In the genomic region with DNA sequence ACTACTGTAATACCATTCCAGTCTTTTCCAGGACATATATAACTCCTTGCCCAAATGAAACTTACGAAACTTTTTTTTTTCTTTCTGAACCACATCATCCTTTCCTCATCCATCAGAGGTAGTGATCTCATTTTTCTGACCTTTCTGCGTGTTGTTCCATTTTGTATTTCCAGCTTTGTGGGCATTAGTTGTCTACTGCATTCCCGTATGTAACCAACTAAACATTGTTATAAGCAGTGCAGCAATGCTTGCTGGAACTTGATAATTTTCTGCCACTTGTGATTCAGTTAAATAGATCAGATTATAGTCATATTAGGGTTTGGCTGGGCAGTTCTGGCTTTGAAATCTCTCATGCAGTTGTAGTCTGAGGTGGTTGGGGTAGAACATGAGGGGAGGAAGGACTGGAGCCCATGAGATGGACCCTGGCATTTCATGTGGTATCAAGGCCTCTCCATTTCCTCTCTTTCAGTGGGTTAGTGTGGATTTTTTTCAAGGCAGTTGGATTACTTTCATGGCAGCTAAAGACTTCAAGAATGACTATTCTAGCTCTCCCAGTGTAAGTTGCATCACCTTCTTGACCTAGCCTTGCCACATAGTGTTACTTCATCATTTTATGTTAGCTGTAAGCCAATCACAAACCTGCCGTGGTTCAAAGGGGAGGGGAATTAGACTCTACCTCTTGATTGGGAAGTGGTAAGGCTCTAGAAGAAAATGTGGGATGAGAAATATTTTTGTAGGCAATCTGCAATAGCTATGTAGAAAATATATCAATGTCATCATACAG, we compare ENCODE assay signal across 15 cellular contexts.
A peak's percentile ranks its signal among the peaks of the same experiment; 100 is the strongest.
DNase-seq lines count a peak whose midpoint lies in the region; ATAC-seq and TF ChIP-seq lines count a peak whose summit lies in the region.
"Had no signal": no experiment of that assay in that cellular context is flagged by ENCODE, and none has a peak within 500 bp of the region (broad histone marks: within the 10 kb centered on the region; RNA-seq: fewer than 3 reads in every experiment).

No MANE protein-coding gene starts in this region.

- intact Hi-C loops in Calu3 (cut with micrococcal nuclease; ENCODE audit: unreplicated experiment): loop anchor here (2.0 to 5.0 kb wide), 2 partner anchors 161 to 403 kb away; no protein-coding TSS in a partner anchor

- CTCF ChIA-PET in Calu3 (lab: Charles Lee): interaction anchor here (0.6 kb wide), 1 partner anchor 40 kb away, joined by 3 read pairs; no protein-coding TSS in a partner anchor

- no peak overlapping the region for H3K9ac ChIP-seq in adipocyte (ENCODE audit: low read length)
- H3K9ac ChIP-seq: BLaER1 had no signal

- no peak for TF ChIP-seq CTCF in AG10803 (conservative IDR thresholded peaks at IDR 0.05; ENCODE audit: low read length)
- no peak for TF ChIP-seq CTCF in Calu3 (IDR thresholded peaks at IDR 0.05; ENCODE audit: unreplicated experiment)

- peaks cover 67% of the 10 kb centered on the region for H3K4me1 ChIP-seq in adipocyte (ENCODE audit: control insufficient read depth, insufficient read depth, low read length)
- H3K4me1 ChIP-seq: BLaER1, uterus had no signal

- H3K36me3 Mint-ChIP-seq in Calu3 (ENCODE audit: insufficient read depth, unreplicated experiment): no peaks in the 10 kb centered on the region

- H3K27me3 ChIP-seq in adipocyte (replicated peaks; ENCODE audit: control insufficient read depth, insufficient read depth, low read length): no peaks in the 10 kb centered on the region
- H3K27me3 ChIP-seq: BLaER1, uterus had no signal

- no peaks in the 10 kb centered on the region for H3K9me3 Mint-ChIP-seq in Calu3 (ENCODE audit: low read depth, unreplicated experiment)
- H3K9me3 Mint-ChIP-seq: immature natural killer cell had no signal

- peak; percentile 74 for DNase-seq in AG10803 (ENCODE audit: low read depth)
- DNase-seq in KBM-7: peak; percentile 17
- DNase-seq in adipocyte (ENCODE audit: low read depth): peak; percentile 54
- peak; percentile 76 for DNase-seq in iris pigment epithelial cell (ENCODE audit: low read depth)
- no peak for DNase-seq in Calu3
- no peak for DNase-seq in D341Med (ENCODE audit: low spot score)
- DNase-seq in iPS-NIHi7 (ENCODE audit: extremely low spot score): no peak
- DNase-seq: activated B cell treated with CpG ODN at 0.5 μM for 24 hours; immature natural killer cell; NCI-H1417 treated with DMSO at 0.1 percent for 48 hours; stimulated activated CD4-positive, alpha-beta T cell treated with anti-CD3 and anti-CD28 coated beads, Interleukin-1b, Interleukin-23, amount 100 ng/mL, for 48 hours; uterus had no signal

- no peaks in the 10 kb centered on the region for H3K27me3 Mint-ChIP-seq in Calu3 (ENCODE audit: unreplicated experiment)
- H3K27me3 Mint-ChIP-seq: activated B cell treated with CpG ODN at 0.5 μM for 24 hours had no signal

- H3K4me3 ChIP-seq in AG10803 (ENCODE audit: low read length): no peak overlapping the region
- H3K4me3 ChIP-seq in adipocyte (ENCODE audit: low read length): no peak overlapping the region
- H3K4me3 ChIP-seq: BLaER1, coronary artery, uterus had no signal

- no peak overlapping the region for H3K4me3 Mint-ChIP-seq in Calu3 (ENCODE audit: low read depth, unreplicated experiment)
- H3K4me3 Mint-ChIP-seq: activated B cell treated with CpG ODN at 0.5 μM for 24 hours, immature natural killer cell had no signal

- in situ Hi-C loops in KBM-7 (cut with MboI; ENCODE audit: low pct_unique_long_range_greater_than_20kb, low sequenced_read_pairs): no loop called here

- no peak for ATAC-seq in HG03439 (IDR thresholded peaks at IDR 0.05; ENCODE audit: unreplicated experiment)

- no peak overlapping the region for H3K27ac Mint-ChIP-seq in Calu3 (ENCODE audit: unreplicated experiment)
- H3K27ac Mint-ChIP-seq: activated B cell treated with CpG ODN at 0.5 μM for 24 hours, immature natural killer cell had no signal

- H3K36me3 ChIP-seq in adipocyte (ENCODE audit: control insufficient read depth, insufficient read depth, low read length, severe bottlenecking): peaks cover 15% of the 10 kb centered on the region
- H3K36me3 ChIP-seq: uterus had no signal

- H3K9me3 ChIP-seq in adipocyte (ENCODE audit: control insufficient read depth, low read length): no peaks in the 10 kb centered on the region
- H3K9me3 ChIP-seq: uterus had no signal

- H3K4me1 Mint-ChIP-seq in Calu3 (ENCODE audit: low read depth, unreplicated experiment): peaks cover 44% of the 10 kb centered on the region
- H3K4me1 Mint-ChIP-seq: activated B cell treated with CpG ODN at 0.5 μM for 24 hours had no signal

- no TSS peak for BruUV-seq in Calu3 (replicated peaks; lab: Mats Ljungman, UMichigan)

Comparison
In these comparisons a context has a peak if more than half of its experiments do, and no peak if none do; other contexts are left out.
1. DNase-seq: peak in AG10803 (single experiment), KBM-7 (single experiment), adipocyte (single experiment) and iris pigment epithelial cell (single experiment); none in Calu3 (single experiment), D341Med (single experiment) and iPS-NIHi7 (single experiment).